1 cellular context compared by ENCODE assay signal in the genomic region with DNA sequence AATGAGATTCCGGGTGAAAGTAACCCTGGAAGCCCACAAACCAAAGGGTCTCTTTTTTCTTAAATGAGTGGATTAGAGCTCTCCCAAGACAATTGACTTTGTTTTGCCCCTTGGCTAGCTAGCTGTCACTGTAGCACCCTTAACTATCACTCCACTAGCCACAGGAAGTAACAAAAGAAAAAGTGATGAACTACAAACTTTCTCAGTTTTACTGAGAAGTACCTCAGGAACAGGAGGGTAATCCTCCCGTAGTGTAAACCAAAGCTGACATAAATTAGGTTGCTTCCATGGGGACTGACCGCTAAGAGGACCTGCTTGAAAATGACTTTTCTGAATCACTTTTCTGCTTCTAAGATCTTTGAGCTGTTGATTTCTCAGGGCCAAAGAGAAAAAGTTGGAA.
TF ChIP-seq lines count a peak whose summit lies in the region.

No MANE protein-coding gene starts in this region.

TF ChIP-seq in GM12878, 131 proteins besides CTCF, POLR2A, EP300 and RAD21 (continued from another document):
- TF ChIP-seq, protein P1, sequence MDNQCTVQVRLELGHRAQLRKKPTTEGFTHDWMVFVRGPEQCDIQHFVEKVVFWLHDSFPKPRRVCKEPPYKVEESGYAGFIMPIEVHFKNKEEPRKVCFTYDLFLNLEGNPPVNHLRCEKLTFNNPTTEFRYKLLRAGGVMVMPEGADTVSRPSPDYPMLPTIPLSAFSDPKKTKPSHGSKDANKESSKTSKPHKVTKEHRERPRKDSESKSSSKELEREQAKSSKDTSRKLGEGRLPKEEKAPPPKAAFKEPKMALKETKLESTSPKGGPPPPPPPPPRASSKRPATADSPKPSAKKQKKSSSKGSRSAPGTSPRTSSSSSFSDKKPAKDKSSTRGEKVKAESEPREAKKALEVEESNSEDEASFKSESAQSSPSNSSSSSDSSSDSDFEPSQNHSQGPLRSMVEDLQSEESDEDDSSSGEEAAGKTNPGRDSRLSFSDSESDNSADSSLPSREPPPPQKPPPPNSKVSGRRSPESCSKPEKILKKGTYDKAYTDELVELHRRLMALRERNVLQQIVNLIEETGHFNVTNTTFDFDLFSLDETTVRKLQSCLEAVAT (IDR thresholded peaks at IDR 0.05) = no peak
- TF ChIP-seq, protein P2, sequence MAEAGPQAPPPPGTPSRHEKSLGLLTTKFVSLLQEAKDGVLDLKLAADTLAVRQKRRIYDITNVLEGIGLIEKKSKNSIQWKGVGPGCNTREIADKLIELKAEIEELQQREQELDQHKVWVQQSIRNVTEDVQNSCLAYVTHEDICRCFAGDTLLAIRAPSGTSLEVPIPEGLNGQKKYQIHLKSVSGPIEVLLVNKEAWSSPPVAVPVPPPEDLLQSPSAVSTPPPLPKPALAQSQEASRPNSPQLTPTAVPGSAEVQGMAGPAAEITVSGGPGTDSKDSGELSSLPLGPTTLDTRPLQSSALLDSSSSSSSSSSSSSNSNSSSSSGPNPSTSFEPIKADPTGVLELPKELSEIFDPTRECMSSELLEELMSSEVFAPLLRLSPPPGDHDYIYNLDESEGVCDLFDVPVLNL (IDR thresholded peaks at IDR 0.05; ENCODE audit: low read depth, low read length) = no peak
- peak; percentile 27 to 53; a peak in 2 of 4 replicates for TF ChIP-seq IKZF2 (IDR thresholded peaks at IDR 0.05)
- peak; percentile 49; the same call in 1 of the 2 replicates for TF ChIP-seq MTA2 (IDR thresholded peaks at IDR 0.05; ENCODE audit: low read depth)
